Comparison of ENCODE assay signal across 16 cellular contexts in genomic region chr10:92857904-92858514, GRCh38.
"Had no signal": no experiment of that assay in that cellular context is flagged by ENCODE, and none has a peak within 500 bp of the region (broad histone marks: within the 10 kb centered on the region; RNA-seq: fewer than 3 reads in every experiment).

No MANE protein-coding gene starts in this region.

- H2AFZ ChIP-seq: parathyroid adenoma had no signal

- H3K27me3 ChIP-seq: cardiac muscle cell, esophagus muscularis mucosa, neutrophil had no signal

- H3K4me1 ChIP-seq: esophagus muscularis mucosa, parathyroid adenoma had no signal

- H3K4me3 ChIP-seq: cardiac muscle cell, esophagus muscularis mucosa had no signal

- H3K36me3 ChIP-seq: cardiac muscle cell, esophagus muscularis mucosa, neutrophil had no signal

- H3K4me3 Mint-ChIP-seq: activated CD8-positive, alpha-beta memory T cell treated with anti-CD3 and anti-CD28 coated beads, Interleukin-2, amount 10 ng/mL, durations not matched to agents 7 days and 5 days; activated naive CD4-positive, alpha-beta T cell treated with anti-CD3 and anti-CD28 coated beads, Interleukin-2, amount 10 ng/mL, durations not matched to agents 7 days and 5 days; activated T-cell treated with anti-CD3 and anti-CD28 coated beads, Interleukin-2, amount 50 U/mL, for 24 hours; natural killer cell; stimulated activated naive CD8-positive, alpha-beta T cell treated with anti-CD3 and anti-CD28 coated beads, Interleukin-15, amount 100 ng/mL, for 72 hours; type B pancreatic cell had no signal

- H3K27ac ChIP-seq: cardiac muscle cell, esophagus muscularis mucosa, neutrophil, parathyroid adenoma had no signal

- H3K27ac Mint-ChIP-seq: activated CD8-positive, alpha-beta memory T cell treated with anti-CD3 and anti-CD28 coated beads, Interleukin-2, amount 10 ng/mL, durations not matched to agents 7 days and 5 days; activated naive CD4-positive, alpha-beta T cell treated with anti-CD3 and anti-CD28 coated beads, Interleukin-2, amount 10 ng/mL, durations not matched to agents 7 days and 5 days; activated T-cell treated with anti-CD3 and anti-CD28 coated beads, Interleukin-2, amount 50 U/mL, for 24 hours; natural killer cell; stimulated activated naive CD8-positive, alpha-beta T cell treated with anti-CD3 and anti-CD28 coated beads, Interleukin-15, amount 100 ng/mL, for 72 hours; type B pancreatic cell had no signal

- DNase-seq: activated CD4-positive, alpha-beta T cell treated with anti-CD3 and anti-CD28 coated beads, Interleukin-2, amount 50 U/mL, for 48 hours; activated CD4-positive, CD25-positive, alpha-beta regulatory T cell treated with anti-CD3 and anti-CD28 coated beads, Interleukin-2, amount 50 U/mL, for 72 hours; activated CD8-positive, alpha-beta memory T cell treated with anti-CD3 and anti-CD28 coated beads, Interleukin-2, amount 10 ng/mL, durations not matched to agents 7 days and 5 days; activated naive CD4-positive, alpha-beta T cell treated with anti-CD3 and anti-CD28 coated beads, Interleukin-2, amount 10 ng/mL, durations not matched to agents 7 days and 5 days; activated T-cell treated with anti-CD3 and anti-CD28 coated beads, Interleukin-2, amount 50 U/mL, for 24 hours; mesendoderm; natural killer cell; stimulated activated CD4-positive, alpha-beta T cell treated with anti-CD3 and anti-CD28 coated beads, Interleukin-1b, Interleukin-23, amount 100 ng/mL, for 48 hours; stimulated activated naive CD8-positive, alpha-beta T cell treated with anti-CD3 and anti-CD28 coated beads, Interleukin-15, amount 100 ng/mL, for 72 hours had no signal

- H3K4me1 Mint-ChIP-seq: activated CD8-positive, alpha-beta memory T cell treated with anti-CD3 and anti-CD28 coated beads, Interleukin-2, amount 10 ng/mL, durations not matched to agents 7 days and 5 days; activated naive CD4-positive, alpha-beta T cell treated with anti-CD3 and anti-CD28 coated beads, Interleukin-2, amount 10 ng/mL, durations not matched to agents 7 days and 5 days; stimulated activated naive CD8-positive, alpha-beta T cell treated with anti-CD3 and anti-CD28 coated beads, Interleukin-15, amount 100 ng/mL, for 72 hours had no signal

- H3K27me3 Mint-ChIP-seq: activated CD8-positive, alpha-beta memory T cell treated with anti-CD3 and anti-CD28 coated beads, Interleukin-2, amount 10 ng/mL, durations not matched to agents 7 days and 5 days; activated naive CD4-positive, alpha-beta T cell treated with anti-CD3 and anti-CD28 coated beads, Interleukin-2, amount 10 ng/mL, durations not matched to agents 7 days and 5 days; activated T-cell treated with anti-CD3 and anti-CD28 coated beads, Interleukin-2, amount 50 U/mL, for 24 hours; stimulated activated naive CD8-positive, alpha-beta T cell treated with anti-CD3 and anti-CD28 coated beads, Interleukin-15, amount 100 ng/mL, for 72 hours; type B pancreatic cell had no signal

- ATAC-seq: activated CD8-positive, alpha-beta memory T cell treated with anti-CD3 and anti-CD28 coated beads, Interleukin-2, amount 10 ng/mL, durations not matched to agents 7 days and 5 days; natural killer cell; stimulated activated naive CD8-positive, alpha-beta T cell treated with anti-CD3 and anti-CD28 coated beads, Interleukin-15, amount 100 ng/mL, for 72 hours had no signal

- H3K9ac ChIP-seq: parathyroid adenoma had no signal

- FAIRE-seq: colon, endometrium had no signal

- H3K9me3 ChIP-seq: neutrophil had no signal
